In genomic region chr14:67881225-67881624, GRCh38 we compare ENCODE assay signal across 12 cellular contexts.
DNase-seq lines count a peak whose midpoint lies in the region; ATAC-seq and TF ChIP-seq lines count a peak whose summit lies in the region.
"Had no signal": no experiment of that assay in that cellular context is flagged by ENCODE, and none has a peak within 500 bp of the region (broad histone marks: within the 10 kb centered on the region; RNA-seq: fewer than 3 reads in every experiment).

No MANE protein-coding gene starts in this region.

- H3K9me3 Mint-ChIP-seq in activated naive CD4-positive, alpha-beta T cell treated with anti-CD3 and anti-CD28 coated beads, Interleukin-2, amount 10 ng/mL, durations not matched to agents 7 days and 5 days, result no peaks in the 10 kb centered on the region
- no peaks in the 10 kb centered on the region for H3K9me3 Mint-ChIP-seq in H9
- H3K9me3 Mint-ChIP-seq in stimulated activated naive B cell treated with anti-CD40 and anti-IgM and Interleukin-4, amounts not matched to agents 10 μg/mL and 1 μg/mL and 100 μg/mL, for 72 hours, result no peaks in the 10 kb centered on the region

- H3K9me3 ChIP-seq in H9 (ENCODE audit: control insufficient read depth, low read depth, low read length), result no peaks in the 10 kb centered on the region
- H3K9me3 ChIP-seq: body of pancreas, prostate gland had no signal

- peaks cover 2% of the 10 kb centered on the region; the same call in 1 of the 2 replicates for H3K4me1 ChIP-seq in H9 (ENCODE audit: insufficient read depth, low read length)
- H3K4me1 ChIP-seq: body of pancreas, prostate gland had no signal

- no CpG with 5 or more reads among the region's 2 CpGs for WGBS in H9 (ENCODE audit: extremely low coverage, insufficient read length, low lambda C conversion rate)

- no peak overlapping the region for H4K91ac ChIP-seq in H9 (ENCODE audit: insufficient read length, low read depth, low read length)

- no peak overlapping the region for H3K27ac ChIP-seq in H9 (ENCODE audit: insufficient read length, low read depth, low read length)
- H3K27ac ChIP-seq: body of pancreas, prostate gland had no signal

- H3K9ac ChIP-seq in H9 (ENCODE audit: extremely low read depth, insufficient read length, low read length), result no peak overlapping the region

- H2BK120ac ChIP-seq in H9 (ENCODE audit: low read depth, low read length, poor library complexity, severe bottlenecking), result no peak overlapping the region

- peak; percentile 81 for ATAC-seq in HG03521 (IDR thresholded peaks at IDR 0.05; ENCODE audit: unreplicated experiment)
- ATAC-seq in stimulated activated naive B cell treated with anti-CD40 and anti-IgM and Interleukin-4, amounts not matched to agents 10 μg/mL and 1 μg/mL and 100 μg/mL, for 72 hours (replicated peaks), result peak; percentile 93 to 96
- ATAC-seq: body of pancreas had no signal

- H3K27ac Mint-ChIP-seq in activated naive CD4-positive, alpha-beta T cell treated with anti-CD3 and anti-CD28 coated beads, Interleukin-2, amount 10 ng/mL, durations not matched to agents 7 days and 5 days, result peak overlapping the region; percentile 4
- H3K27ac Mint-ChIP-seq in H9, result peak overlapping the region; percentile 1 to 13 (median 4); a peak in 4 of 7 replicates
- H3K27ac Mint-ChIP-seq in stimulated activated naive B cell treated with anti-CD40 and anti-IgM and Interleukin-4, amounts not matched to agents 10 μg/mL and 1 μg/mL and 100 μg/mL, for 72 hours, result no peak overlapping the region

- H3K4ac ChIP-seq in H9 (ENCODE audit: low read depth, low read length), result no peak overlapping the region

- H4K5ac ChIP-seq in H9 (ENCODE audit: insufficient read length, low read depth, low read length), result no peak overlapping the region

- no peak for TF ChIP-seq CTCF in H9 (conservative IDR thresholded peaks at IDR 0.05)

- H2AK5ac ChIP-seq in H9 (ENCODE audit: insufficient read length, low read length), result no peak overlapping the region

- no peak overlapping the region for H2BK20ac ChIP-seq in H9 (ENCODE audit: low read depth, low read length, poor library complexity, severe bottlenecking)

- no peak overlapping the region for H3K56ac ChIP-seq in H9 (ENCODE audit: insufficient read length, low read depth, low read length)

- no peaks in the 10 kb centered on the region for H3K23me2 ChIP-seq in H9 (ENCODE audit: insufficient read length, low read depth, low read length, poor library complexity, severe bottlenecking)

- DNase-seq in activated naive CD4-positive, alpha-beta T cell treated with anti-CD3 and anti-CD28 coated beads, Interleukin-2, amount 10 ng/mL, durations not matched to agents 7 days and 5 days, result peak; percentile 22
- no peak for DNase-seq in activated naive CD4-positive, alpha-beta T cell (lab: John Stamatoyannopoulos, UW)
- DNase-seq in H9 (no peak), T1000 (lab: John Stamatoyannopoulos, UW) (no peak), DMS 273 (lab: John Stamatoyannopoulos, UW; ENCODE audit: unreplicated experiment) (no peak), NCI-H2171 (lab: John Stamatoyannopoulos, UW) (no peak)
- no peak for DNase-seq in stimulated activated naive B cell treated with anti-CD40 and anti-IgM and Interleukin-4, amounts not matched to agents 10 μg/mL and 1 μg/mL and 100 μg/mL, for 72 hours
- DNase-seq: body of pancreas, H7, NCI-H2081 had no signal

- no peak overlapping the region for H3T11ph ChIP-seq in H9 (ENCODE audit: low read length)

- H2AFZ ChIP-seq in H9 (ENCODE audit: low read length), result no peak overlapping the region

- H3K27me3 Mint-ChIP-seq in activated naive CD4-positive, alpha-beta T cell treated with anti-CD3 and anti-CD28 coated beads, Interleukin-2, amount 10 ng/mL, durations not matched to agents 7 days and 5 days, result no peaks in the 10 kb centered on the region
- H3K27me3 Mint-ChIP-seq in H9 (ENCODE audit: low read depth), result no peaks in the 10 kb centered on the region
- H3K27me3 Mint-ChIP-seq in stimulated activated naive B cell treated with anti-CD40 and anti-IgM and Interleukin-4, amounts not matched to agents 10 μg/mL and 1 μg/mL and 100 μg/mL, for 72 hours, result no peaks in the 10 kb centered on the region

- H3K23ac ChIP-seq in H9 (ENCODE audit: insufficient read length, low read depth, low read length), result no peak overlapping the region

- H3K79me1 ChIP-seq in H9 (ENCODE audit: insufficient read depth, low read depth, low read length, poor library complexity, severe bottlenecking), result peaks cover 2% of the 10 kb centered on the region

- no peak overlapping the region for H3K4me2 ChIP-seq in H9 (ENCODE audit: insufficient read depth, insufficient read length, low read length)

- no peak overlapping the region for H4K8ac ChIP-seq in H9 (replicated peaks; ENCODE audit: insufficient read length, low read depth, low read length)

- H3K36me3 Mint-ChIP-seq in activated naive CD4-positive, alpha-beta T cell treated with anti-CD3 and anti-CD28 coated beads, Interleukin-2, amount 10 ng/mL, durations not matched to agents 7 days and 5 days, result no peaks in the 10 kb centered on the region
- H3K36me3 Mint-ChIP-seq in H9 (ENCODE audit: insufficient read depth in 1 of 3, low read depth in 3 of 3), result no peaks in the 10 kb centered on the region
- peaks cover 0 to 3% of the 10 kb centered on the region in 2 donors for H3K36me3 Mint-ChIP-seq in stimulated activated naive B cell treated with anti-CD40 and anti-IgM and Interleukin-4, amounts not matched to agents 10 μg/mL and 1 μg/mL and 100 μg/mL, for 72 hours

- H2BK15ac ChIP-seq in H9 (ENCODE audit: low read depth, low read length), result no peak overlapping the region

- H3K27me3 ChIP-seq in H9 (ENCODE audit: insufficient read depth, low read length), result no peaks in the 10 kb centered on the region
- H3K27me3 ChIP-seq: body of pancreas had no signal

- no peak overlapping the region for H3K14ac ChIP-seq in H9 (ENCODE audit: insufficient read depth, low read length)

- H3K4me3 Mint-ChIP-seq in activated naive CD4-positive, alpha-beta T cell treated with anti-CD3 and anti-CD28 coated beads, Interleukin-2, amount 10 ng/mL, durations not matched to agents 7 days and 5 days, result no peak overlapping the region
- no peak overlapping the region for H3K4me3 Mint-ChIP-seq in H9
- no peak overlapping the region for H3K4me3 Mint-ChIP-seq in stimulated activated naive B cell treated with anti-CD40 and anti-IgM and Interleukin-4, amounts not matched to agents 10 μg/mL and 1 μg/mL and 100 μg/mL, for 72 hours

- peaks cover 15% of the 10 kb centered on the region for H3K4me1 Mint-ChIP-seq in activated naive CD4-positive, alpha-beta T cell treated with anti-CD3 and anti-CD28 coated beads, Interleukin-2, amount 10 ng/mL, durations not matched to agents 7 days and 5 days
- H3K4me1 Mint-ChIP-seq in H9, result peaks cover 8 to 9% of the 10 kb centered on the region in 2 experiments
- H3K4me1 Mint-ChIP-seq in stimulated activated naive B cell treated with anti-CD40 and anti-IgM and Interleukin-4, amounts not matched to agents 10 μg/mL and 1 μg/mL and 100 μg/mL, for 72 hours, result peaks cover 6 to 13% of the 10 kb centered on the region in 2 donors

- H2BK12ac ChIP-seq in H9 (ENCODE audit: insufficient read length, low read depth, low read length), result no peak overlapping the region

- no peaks in the 10 kb centered on the region for H3K79me2 ChIP-seq in H9 (ENCODE audit: insufficient read depth, low read length)

- H4K20me1 ChIP-seq in H9 (ENCODE audit: control insufficient read depth, insufficient read depth, insufficient read length), result no peaks in the 10 kb centered on the region

- CTCF ChIA-PET in activated naive CD4-positive, alpha-beta T cell treated with anti-CD3 and anti-CD28 coated beads, Interleukin-2, amount 10 ng/mL, durations not matched to agents 7 days and 5 days (lab: Charles Lee), result interaction anchor here (1.1 kb wide), 1 partner anchor 53 kb away, joined by 3 read pairs; no protein-coding TSS in a partner anchor

- no peak overlapping the region for H2BK5ac ChIP-seq in H9 (ENCODE audit: insufficient read length, low read length)

- no peak overlapping the region for H3K18ac ChIP-seq in H9 (ENCODE audit: insufficient read length, low read depth, low read length)
